In genomic region chr1:114157275-114157660, GRCh38 we compare ENCODE assay signal across 8 cellular contexts. TPM values are rescaled to one million over a fixed set of nuclear protein-coding genes. Genes with fewer than 3 reads are reported as not detected.
"Had no signal": no experiment of that assay in that cellular context is flagged by ENCODE, and none has a peak within 500 bp of the region (broad histone marks: within the 10 kb centered on the region; RNA-seq: fewer than 3 reads in every experiment).

No MANE protein-coding gene starts in this region.

- H3K27ac Mint-ChIP-seq: H9, HFFc6 had no signal

- DNase-seq: GM23248, GOT3, H9, HCEC 1CT, HFFc6 had no signal

- H3K4me3 Mint-ChIP-seq: H9, HFFc6 had no signal

- H3K36me3 ChIP-seq: HAP-1 had no signal

- H3K4me3 ChIP-seq: GM23248, HAP-1 had no signal

- H2AFZ ChIP-seq: GM23248 had no signal

- ATAC-seq: HCT116 had no signal

- H3K4me1 ChIP-seq: HAP-1 had no signal

- H3K9me3 ChIP-seq: HAP-1 had no signal

- H3K9me3 Mint-ChIP-seq: H9, HFFc6 had no signal

- H3K27ac ChIP-seq: GM23248 had no signal

RNA-seq across cellular contexts. Expression of gene SYT6, which starts 3.6 kb away (rescaled TPM):
- total RNA-seq: GM23248, H4, HFFc6 had no signal
- polyA plus RNA-seq: GM23248 had no signal
